ENCODE assay signal across 8 cellular contexts in the genomic region with DNA sequence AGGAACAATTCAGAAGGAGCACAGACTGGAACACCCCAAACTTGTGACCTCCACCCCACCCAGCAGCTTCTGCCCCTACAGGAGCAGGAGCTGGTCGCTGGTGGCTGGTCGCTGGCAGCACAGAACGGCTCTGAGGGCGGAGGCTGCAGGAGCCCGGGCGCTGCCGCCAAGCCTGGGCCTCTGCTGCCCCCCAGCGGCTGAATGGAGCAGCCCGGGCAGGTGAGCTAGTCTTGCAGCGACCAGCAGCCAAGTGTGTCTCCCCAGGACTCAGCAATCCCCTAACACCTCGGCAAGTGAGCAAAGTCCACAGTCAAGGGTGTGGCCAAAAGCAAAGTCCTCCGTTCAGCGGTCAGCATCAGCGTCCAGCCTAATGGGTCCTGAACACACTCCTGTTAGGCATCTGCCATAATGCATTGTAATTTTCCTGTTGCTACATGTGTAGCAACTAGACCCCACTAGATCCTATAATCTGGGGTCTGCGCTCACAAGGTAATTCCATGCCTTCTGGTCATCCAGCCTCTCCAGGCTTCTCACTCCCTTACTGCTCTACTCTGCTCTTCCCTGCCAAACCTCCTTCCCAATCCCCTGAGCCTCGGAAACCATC. TPM values are rescaled to one million over a fixed set of nuclear protein-coding genes. Genes with fewer than 3 reads are reported as not detected.
A peak's percentile ranks its signal among the peaks of the same experiment; 100 is the strongest.
DNase-seq lines count a peak whose midpoint lies in the region; ATAC-seq and TF ChIP-seq lines count a peak whose summit lies in the region.

No MANE protein-coding gene starts in this region.

- peaks cover 7% of the 10 kb centered on the region for H3K27me3 Mint-ChIP-seq in activated CD4-positive, alpha-beta memory T cell treated with anti-CD3 and anti-CD28 coated beads, Interleukin-2, amount 10 ng/mL, durations not matched to agents 7 days and 5 days

- ATAC-seq in HG03175 (IDR thresholded peaks at IDR 0.05; ENCODE audit: unreplicated experiment) (peak; percentile 73), GM18517 (IDR thresholded peaks at IDR 0.05; ENCODE audit: unreplicated experiment) (no peak)

- no peaks in the 10 kb centered on the region for H3K9me3 Mint-ChIP-seq in activated CD4-positive, alpha-beta memory T cell treated with anti-CD3 and anti-CD28 coated beads, Interleukin-2, amount 10 ng/mL, durations not matched to agents 7 days and 5 days

- no peak overlapping the region for H3K4me3 Mint-ChIP-seq in activated CD4-positive, alpha-beta memory T cell treated with anti-CD3 and anti-CD28 coated beads, Interleukin-2, amount 10 ng/mL, durations not matched to agents 7 days and 5 days

- DNase-seq in GM12864 (ENCODE audit: low read depth) (peak; percentile 8), NCI-H748 treated with DMSO at 0.1 percent for 48 hours (lab: John Stamatoyannopoulos, UW) (peak; percentile 7), ecto neural progenitor cell (ENCODE audit: low spot score) (peak; percentile 91), medulla oblongata (ENCODE audit: extremely low spot score) (peak; percentile 73)
- DNase-seq in activated CD4-positive, alpha-beta memory T cell treated with anti-CD3 and anti-CD28 coated beads, Interleukin-2, amount 10 ng/mL, durations not matched to agents 7 days and 5 days: peak; percentile 79
- peak; percentile 49 for DNase-seq in stimulated activated CD8-positive, alpha-beta memory T cell treated with anti-CD3 and anti-CD28 coated beads, Interleukin-12 subunit alpha, Interleukin-12 subunit beta, amount 100 ng/mL, for 4 hours (ENCODE audit: low read depth)

- TF ChIP-seq CTCF in GM12864 (IDR thresholded peaks at IDR 0.05; ENCODE audit: low read depth, low read length, missing control alignments): peak; percentile 98

- CTCF ChIA-PET in activated CD4-positive, alpha-beta memory T cell treated with anti-CD3 and anti-CD28 coated beads, Interleukin-2, amount 10 ng/mL, durations not matched to agents 7 days and 5 days (lab: Charles Lee): interaction anchor here (0.6 to 3.3 kb wide), 18 partner anchors 9 to 1112 kb away, joined by 3 to 24 read pairs (median 4); a partner anchor contains a TSS

- POLR2A ChIA-PET in activated CD4-positive, alpha-beta memory T cell treated with anti-CD3 and anti-CD28 coated beads, Interleukin-2, amount 10 ng/mL, durations not matched to agents 7 days and 5 days (lab: Charles Lee): no interaction called here

- H3K36me3 Mint-ChIP-seq in activated CD4-positive, alpha-beta memory T cell treated with anti-CD3 and anti-CD28 coated beads, Interleukin-2, amount 10 ng/mL, durations not matched to agents 7 days and 5 days (ENCODE audit: low read depth): no peaks in the 10 kb centered on the region

- H3K4me1 Mint-ChIP-seq in activated CD4-positive, alpha-beta memory T cell treated with anti-CD3 and anti-CD28 coated beads, Interleukin-2, amount 10 ng/mL, durations not matched to agents 7 days and 5 days: no peaks in the 10 kb centered on the region

- H3K4me3 ChIP-seq in GM12864 (ENCODE audit: low read depth, low read length): no peak overlapping the region

- no peak overlapping the region for H3K27ac Mint-ChIP-seq in activated CD4-positive, alpha-beta memory T cell treated with anti-CD3 and anti-CD28 coated beads, Interleukin-2, amount 10 ng/mL, durations not matched to agents 7 days and 5 days

RNA-seq across cellular contexts. Expression of a gene that starts 12.1 kb away (rescaled TPM):
- not detected for total RNA-seq in activated CD4-positive, alpha-beta memory T cell treated with anti-CD3 and anti-CD28 coated beads, Interleukin-2, amount 10 ng/mL, durations not matched to agents 7 days and 5 days

RNA-seq across cellular contexts. Expression of a gene that starts 16.8 kb away (rescaled TPM):
- total RNA-seq in activated CD4-positive, alpha-beta memory T cell treated with anti-CD3 and anti-CD28 coated beads, Interleukin-2, amount 10 ng/mL, durations not matched to agents 7 days and 5 days: not detected

RNA-seq across cellular contexts. Expression of a gene that starts 38.2 kb away (rescaled TPM):
- not detected for total RNA-seq in activated CD4-positive, alpha-beta memory T cell treated with anti-CD3 and anti-CD28 coated beads, Interleukin-2, amount 10 ng/mL, durations not matched to agents 7 days and 5 days

RNA-seq across cellular contexts. Expression of a gene that starts 50.0 kb away (rescaled TPM):
- total RNA-seq in activated CD4-positive, alpha-beta memory T cell treated with anti-CD3 and anti-CD28 coated beads, Interleukin-2, amount 10 ng/mL, durations not matched to agents 7 days and 5 days: not detected

Comparison
In these comparisons a context has a peak if more than half of its experiments do, and no peak if none do; other contexts are left out.
1. DNase-seq: peak in every context shown above with its lines; median percentile 91 in ecto neural progenitor cell; 79 in activated CD4-positive, alpha-beta memory T cell treated with anti-CD3 and anti-CD28 coated beads, Interleukin-2, amount 10 ng/mL, durations not matched to agents 7 days and 5 days; 73 in medulla oblongata; 49 in stimulated activated CD8-positive, alpha-beta memory T cell treated with anti-CD3 and anti-CD28 coated beads, Interleukin-12 subunit alpha, Interleukin-12 subunit beta, amount 100 ng/mL, for 4 hours; 8 in GM12864; 7 in NCI-H748 treated with DMSO at 0.1 percent for 48 hours.